1 cellular context compared by ENCODE assay signal in the genomic region with DNA sequence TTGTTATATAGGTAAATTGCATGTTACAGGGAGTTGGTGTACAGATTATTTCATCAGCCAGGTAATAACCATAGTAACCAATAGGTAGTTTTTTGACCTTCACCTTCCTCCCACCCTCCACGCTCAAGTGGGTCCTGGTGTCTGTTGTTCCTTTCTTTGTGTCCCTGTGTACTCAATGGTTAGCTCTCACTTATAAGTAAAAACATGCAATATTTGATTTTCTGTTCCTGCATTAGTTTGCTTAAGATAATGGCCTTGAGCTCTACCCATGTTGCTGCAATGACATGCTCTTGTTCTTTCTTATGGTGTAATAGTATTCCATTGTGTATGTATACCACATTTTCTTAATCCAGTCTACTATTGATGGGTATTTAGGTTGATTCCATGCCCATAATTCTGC.
TF ChIP-seq lines count a peak whose summit lies in the region.

No MANE protein-coding gene starts in this region.

TF ChIP-seq in HepG2, 621 proteins besides CTCF, POLR2A, EP300 and RAD21 (continued from another document and continues in another):
- TF ChIP-seq, protein P1, sequence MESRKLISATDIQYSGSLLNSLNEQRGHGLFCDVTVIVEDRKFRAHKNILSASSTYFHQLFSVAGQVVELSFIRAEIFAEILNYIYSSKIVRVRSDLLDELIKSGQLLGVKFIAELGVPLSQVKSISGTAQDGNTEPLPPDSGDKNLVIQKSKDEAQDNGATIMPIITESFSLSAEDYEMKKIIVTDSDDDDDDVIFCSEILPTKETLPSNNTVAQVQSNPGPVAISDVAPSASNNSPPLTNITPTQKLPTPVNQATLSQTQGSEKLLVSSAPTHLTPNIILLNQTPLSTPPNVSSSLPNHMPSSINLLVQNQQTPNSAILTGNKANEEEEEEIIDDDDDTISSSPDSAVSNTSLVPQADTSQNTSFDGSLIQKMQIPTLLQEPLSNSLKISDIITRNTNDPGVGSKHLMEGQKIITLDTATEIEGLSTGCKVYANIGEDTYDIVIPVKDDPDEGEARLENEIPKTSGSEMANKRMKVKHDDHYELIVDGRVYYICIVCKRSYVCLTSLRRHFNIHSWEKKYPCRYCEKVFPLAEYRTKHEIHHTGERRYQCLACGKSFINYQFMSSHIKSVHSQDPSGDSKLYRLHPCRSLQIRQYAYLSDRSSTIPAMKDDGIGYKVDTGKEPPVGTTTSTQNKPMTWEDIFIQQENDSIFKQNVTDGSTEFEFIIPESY (CRISPR knock-in tag; IDR thresholded peaks at IDR 0.05) = no peak
- TF ChIP-seq TMF1 (CRISPR knock-in tag; IDR thresholded peaks at IDR 0.05; ENCODE audit: low read depth) (no peak), ZNF678 (CRISPR knock-in tag; IDR thresholded peaks at IDR 0.05) (no peak), ZNF337 (CRISPR knock-in tag; IDR thresholded peaks at IDR 0.05; ENCODE audit: borderline replicate concordance, low read depth) (no peak), MED8 (CRISPR knock-in tag; IDR thresholded peaks at IDR 0.05; ENCODE audit: insufficient replicate concordance) (no peak), KAT2B (IDR thresholded peaks at IDR 0.05; ENCODE audit: borderline replicate concordance, low read depth, low read length) (no peak), NBN (conservative IDR thresholded peaks at IDR 0.05) (no peak), HNF4A (CRISPR knock-in tag; IDR thresholded peaks at IDR 0.05) (peak; percentile 93), ZNF816 (CRISPR knock-in tag; IDR thresholded peaks at IDR 0.05; ENCODE audit: borderline replicate concordance) (no peak), RARA (CRISPR knock-in tag; IDR thresholded peaks at IDR 0.05) (peak; percentile 92), POLR2AphosphoS2 (IDR thresholded peaks at IDR 0.05; ENCODE audit: low read depth, low read length) (no peak), MEIS1 (CRISPR knock-in tag; IDR thresholded peaks at IDR 0.05; ENCODE audit: borderline replicate concordance) (peak; percentile 54; the same call in 1 of the 2 replicates), RFXANK (CRISPR knock-in tag; IDR thresholded peaks at IDR 0.05) (no peak), MXD4 (CRISPR knock-in tag; IDR thresholded peaks at IDR 0.05) (no peak), ZNF317 (CRISPR knock-in tag; IDR thresholded peaks at IDR 0.05) (no peak), PLRG1 (conservative IDR thresholded peaks at IDR 0.05) (no peak), HHEX (CRISPR knock-in tag; IDR thresholded peaks at IDR 0.05) (peak; percentile 81), CCDC6 (CRISPR knock-in tag; IDR thresholded peaks at IDR 0.05) (no peak), RFXAP (CRISPR knock-in tag; IDR thresholded peaks at IDR 0.05; ENCODE audit: borderline replicate concordance) (no peak), MTA3 (CRISPR knock-in tag; IDR thresholded peaks at IDR 0.05) (no peak), HNRNPH1 (optimal IDR thresholded peaks at IDR 0.05; ENCODE audit: low read depth, low read length) (no peak), ZNF180 (CRISPR knock-in tag; IDR thresholded peaks at IDR 0.05; ENCODE audit: borderline replicate concordance, low read depth) (no peak), TAF15 (IDR thresholded peaks at IDR 0.05; ENCODE audit: low read depth, low read length, poor library complexity, severe bottlenecking) (no peak), SRSF4 (IDR thresholded peaks at IDR 0.05; ENCODE audit: low read depth, low read length, poor library complexity, severe bottlenecking) (no peak), ZNF891 (CRISPR knock-in tag; IDR thresholded peaks at IDR 0.05) (no peak), ZFP82 (CRISPR knock-in tag; IDR thresholded peaks at IDR 0.05; ENCODE audit: borderline replicate concordance) (no peak), CEBPG (CRISPR knock-in tag; IDR thresholded peaks at IDR 0.05) (peak; percentile 93)
- TF ChIP-seq, protein P2, sequence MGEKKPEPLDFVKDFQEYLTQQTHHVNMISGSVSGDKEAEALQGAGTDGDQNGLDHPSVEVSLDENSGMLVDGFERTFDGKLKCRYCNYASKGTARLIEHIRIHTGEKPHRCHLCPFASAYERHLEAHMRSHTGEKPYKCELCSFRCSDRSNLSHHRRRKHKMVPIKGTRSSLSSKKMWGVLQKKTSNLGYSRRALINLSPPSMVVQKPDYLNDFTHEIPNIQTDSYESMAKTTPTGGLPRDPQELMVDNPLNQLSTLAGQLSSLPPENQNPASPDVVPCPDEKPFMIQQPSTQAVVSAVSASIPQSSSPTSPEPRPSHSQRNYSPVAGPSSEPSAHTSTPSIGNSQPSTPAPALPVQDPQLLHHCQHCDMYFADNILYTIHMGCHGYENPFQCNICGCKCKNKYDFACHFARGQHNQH (CRISPR knock-in tag; IDR thresholded peaks at IDR 0.05) = no peak
- TF ChIP-seq, protein P3, sequence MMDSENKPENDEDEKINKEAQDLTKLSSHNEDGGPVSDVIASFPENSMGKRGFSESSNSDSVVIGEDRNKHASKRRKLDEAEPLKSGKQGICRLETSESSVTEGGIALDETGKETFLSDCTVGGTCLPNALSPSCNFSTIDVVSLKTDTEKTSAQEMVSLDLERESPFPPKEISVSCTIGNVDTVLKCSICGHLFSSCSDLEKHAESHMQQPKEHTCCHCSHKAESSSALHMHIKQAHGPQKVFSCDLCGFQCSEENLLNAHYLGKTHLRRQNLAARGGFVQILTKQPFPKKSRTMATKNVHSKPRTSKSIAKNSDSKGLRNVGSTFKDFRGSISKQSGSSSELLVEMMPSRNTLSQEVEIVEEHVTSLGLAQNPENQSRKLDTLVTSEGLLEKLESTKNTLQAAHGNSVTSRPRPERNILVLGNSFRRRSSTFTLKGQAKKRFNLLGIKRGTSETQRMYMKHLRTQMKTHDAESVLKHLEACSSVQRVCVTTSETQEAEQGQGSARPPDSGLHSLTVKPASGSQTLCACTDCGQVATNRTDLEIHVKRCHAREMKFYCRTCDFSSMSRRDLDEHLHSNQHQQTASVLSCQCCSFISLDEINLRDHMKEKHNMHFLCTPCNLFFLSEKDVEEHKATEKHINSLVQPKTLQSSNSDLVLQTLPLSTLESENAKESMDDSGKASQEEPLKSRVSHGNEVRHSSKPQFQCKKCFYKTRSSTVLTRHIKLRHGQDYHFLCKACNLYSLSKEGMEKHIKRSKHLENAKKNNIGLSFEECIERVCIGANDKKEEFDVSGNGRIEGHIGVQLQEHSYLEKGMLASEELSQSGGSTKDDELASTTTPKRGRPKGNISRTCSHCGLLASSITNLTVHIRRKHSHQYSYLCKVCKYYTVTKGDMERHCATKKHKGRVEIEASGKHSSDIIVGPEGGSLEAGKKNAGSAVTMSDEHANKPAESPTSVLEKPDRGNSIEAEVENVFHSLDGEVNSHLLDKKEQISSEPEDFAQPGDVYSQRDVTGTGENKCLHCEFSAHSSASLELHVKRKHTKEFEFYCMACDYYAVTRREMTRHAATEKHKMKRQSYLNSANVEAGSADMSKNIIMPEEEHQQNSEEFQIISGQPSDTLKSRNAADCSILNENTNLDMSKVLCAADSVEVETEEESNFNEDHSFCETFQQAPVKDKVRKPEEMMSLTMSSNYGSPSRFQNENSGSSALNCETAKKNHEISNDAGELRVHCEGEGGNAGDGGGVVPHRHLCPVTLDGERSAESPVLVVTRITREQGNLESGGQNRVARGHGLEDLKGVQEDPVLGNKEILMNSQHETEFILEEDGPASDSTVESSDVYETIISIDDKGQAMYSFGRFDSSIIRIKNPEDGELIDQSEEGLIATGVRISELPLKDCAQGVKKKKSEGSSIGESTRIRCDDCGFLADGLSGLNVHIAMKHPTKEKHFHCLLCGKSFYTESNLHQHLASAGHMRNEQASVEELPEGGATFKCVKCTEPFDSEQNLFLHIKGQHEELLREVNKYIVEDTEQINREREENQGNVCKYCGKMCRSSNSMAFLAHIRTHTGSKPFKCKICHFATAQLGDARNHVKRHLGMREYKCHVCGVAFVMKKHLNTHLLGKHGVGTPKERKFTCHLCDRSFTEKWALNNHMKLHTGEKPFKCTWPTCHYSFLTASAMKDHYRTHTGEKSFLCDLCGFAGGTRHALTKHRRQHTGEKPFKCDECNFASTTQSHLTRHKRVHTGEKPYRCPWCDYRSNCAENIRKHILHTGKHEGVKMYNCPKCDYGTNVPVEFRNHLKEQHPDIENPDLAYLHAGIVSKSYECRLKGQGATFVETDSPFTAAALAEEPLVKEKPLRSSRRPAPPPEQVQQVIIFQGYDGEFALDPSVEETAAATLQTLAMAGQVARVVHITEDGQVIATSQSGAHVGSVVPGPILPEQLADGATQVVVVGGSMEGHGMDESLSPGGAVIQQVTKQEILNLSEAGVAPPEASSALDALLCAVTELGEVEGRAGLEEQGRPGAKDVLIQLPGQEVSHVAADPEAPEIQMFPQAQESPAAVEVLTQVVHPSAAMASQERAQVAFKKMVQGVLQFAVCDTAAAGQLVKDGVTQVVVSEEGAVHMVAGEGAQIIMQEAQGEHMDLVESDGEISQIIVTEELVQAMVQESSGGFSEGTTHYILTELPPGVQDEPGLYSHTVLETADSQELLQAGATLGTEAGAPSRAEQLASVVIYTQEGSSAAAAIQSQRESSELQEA (CRISPR knock-in tag; IDR thresholded peaks at IDR 0.05; ENCODE audit: not compliant biosample characterization) = no peak
- TF ChIP-seq, protein P4, sequence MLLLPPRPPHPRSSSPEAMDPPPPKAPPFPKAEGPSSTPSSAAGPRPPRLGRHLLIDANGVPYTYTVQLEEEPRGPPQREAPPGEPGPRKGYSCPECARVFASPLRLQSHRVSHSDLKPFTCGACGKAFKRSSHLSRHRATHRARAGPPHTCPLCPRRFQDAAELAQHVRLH (CRISPR knock-in tag; IDR thresholded peaks at IDR 0.05; ENCODE audit: borderline replicate concordance, low read depth) = no peak
- TF ChIP-seq, protein P5, sequence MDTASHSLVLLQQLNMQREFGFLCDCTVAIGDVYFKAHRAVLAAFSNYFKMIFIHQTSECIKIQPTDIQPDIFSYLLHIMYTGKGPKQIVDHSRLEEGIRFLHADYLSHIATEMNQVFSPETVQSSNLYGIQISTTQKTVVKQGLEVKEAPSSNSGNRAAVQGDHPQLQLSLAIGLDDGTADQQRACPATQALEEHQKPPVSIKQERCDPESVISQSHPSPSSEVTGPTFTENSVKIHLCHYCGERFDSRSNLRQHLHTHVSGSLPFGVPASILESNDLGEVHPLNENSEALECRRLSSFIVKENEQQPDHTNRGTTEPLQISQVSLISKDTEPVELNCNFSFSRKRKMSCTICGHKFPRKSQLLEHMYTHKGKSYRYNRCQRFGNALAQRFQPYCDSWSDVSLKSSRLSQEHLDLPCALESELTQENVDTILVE (CRISPR knock-in tag; IDR thresholded peaks at IDR 0.05) = peak; percentile 70; the same call in 1 of the 2 replicates
- TF ChIP-seq, protein P6, sequence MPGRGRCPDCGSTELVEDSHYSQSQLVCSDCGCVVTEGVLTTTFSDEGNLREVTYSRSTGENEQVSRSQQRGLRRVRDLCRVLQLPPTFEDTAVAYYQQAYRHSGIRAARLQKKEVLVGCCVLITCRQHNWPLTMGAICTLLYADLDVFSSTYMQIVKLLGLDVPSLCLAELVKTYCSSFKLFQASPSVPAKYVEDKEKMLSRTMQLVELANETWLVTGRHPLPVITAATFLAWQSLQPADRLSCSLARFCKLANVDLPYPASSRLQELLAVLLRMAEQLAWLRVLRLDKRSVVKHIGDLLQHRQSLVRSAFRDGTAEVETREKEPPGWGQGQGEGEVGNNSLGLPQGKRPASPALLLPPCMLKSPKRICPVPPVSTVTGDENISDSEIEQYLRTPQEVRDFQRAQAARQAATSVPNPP (CRISPR knock-in tag; IDR thresholded peaks at IDR 0.05) = no peak
- TF ChIP-seq, protein P7, sequence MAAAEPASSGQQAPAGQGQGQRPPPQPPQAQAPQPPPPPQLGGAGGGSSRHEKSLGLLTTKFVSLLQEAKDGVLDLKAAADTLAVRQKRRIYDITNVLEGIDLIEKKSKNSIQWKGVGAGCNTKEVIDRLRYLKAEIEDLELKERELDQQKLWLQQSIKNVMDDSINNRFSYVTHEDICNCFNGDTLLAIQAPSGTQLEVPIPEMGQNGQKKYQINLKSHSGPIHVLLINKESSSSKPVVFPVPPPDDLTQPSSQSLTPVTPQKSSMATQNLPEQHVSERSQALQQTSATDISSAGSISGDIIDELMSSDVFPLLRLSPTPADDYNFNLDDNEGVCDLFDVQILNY (CRISPR knock-in tag; conservative IDR thresholded peaks at IDR 0.05) = no peak
- TF ChIP-seq, protein P8, sequence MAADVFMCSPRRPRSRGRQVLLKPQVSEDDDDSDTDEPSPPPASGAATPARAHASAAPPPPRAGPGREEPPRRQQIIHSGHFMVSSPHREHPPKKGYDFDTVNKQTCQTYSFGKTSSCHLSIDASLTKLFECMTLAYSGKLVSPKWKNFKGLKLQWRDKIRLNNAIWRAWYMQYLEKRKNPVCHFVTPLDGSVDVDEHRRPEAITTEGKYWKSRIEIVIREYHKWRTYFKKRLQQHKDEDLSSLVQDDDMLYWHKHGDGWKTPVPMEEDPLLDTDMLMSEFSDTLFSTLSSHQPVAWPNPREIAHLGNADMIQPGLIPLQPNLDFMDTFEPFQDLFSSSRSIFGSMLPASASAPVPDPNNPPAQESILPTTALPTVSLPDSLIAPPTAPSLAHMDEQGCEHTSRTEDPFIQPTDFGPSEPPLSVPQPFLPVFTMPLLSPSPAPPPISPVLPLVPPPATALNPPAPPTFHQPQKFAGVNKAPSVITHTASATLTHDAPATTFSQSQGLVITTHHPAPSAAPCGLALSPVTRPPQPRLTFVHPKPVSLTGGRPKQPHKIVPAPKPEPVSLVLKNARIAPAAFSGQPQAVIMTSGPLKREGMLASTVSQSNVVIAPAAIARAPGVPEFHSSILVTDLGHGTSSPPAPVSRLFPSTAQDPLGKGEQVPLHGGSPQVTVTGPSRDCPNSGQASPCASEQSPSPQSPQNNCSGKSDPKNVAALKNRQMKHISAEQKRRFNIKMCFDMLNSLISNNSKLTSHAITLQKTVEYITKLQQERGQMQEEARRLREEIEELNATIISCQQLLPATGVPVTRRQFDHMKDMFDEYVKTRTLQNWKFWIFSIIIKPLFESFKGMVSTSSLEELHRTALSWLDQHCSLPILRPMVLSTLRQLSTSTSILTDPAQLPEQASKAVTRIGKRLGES (CRISPR knock-in tag; IDR thresholded peaks at IDR 0.05; ENCODE audit: borderline replicate concordance) = no peak
- TF ChIP-seq, protein P9, sequence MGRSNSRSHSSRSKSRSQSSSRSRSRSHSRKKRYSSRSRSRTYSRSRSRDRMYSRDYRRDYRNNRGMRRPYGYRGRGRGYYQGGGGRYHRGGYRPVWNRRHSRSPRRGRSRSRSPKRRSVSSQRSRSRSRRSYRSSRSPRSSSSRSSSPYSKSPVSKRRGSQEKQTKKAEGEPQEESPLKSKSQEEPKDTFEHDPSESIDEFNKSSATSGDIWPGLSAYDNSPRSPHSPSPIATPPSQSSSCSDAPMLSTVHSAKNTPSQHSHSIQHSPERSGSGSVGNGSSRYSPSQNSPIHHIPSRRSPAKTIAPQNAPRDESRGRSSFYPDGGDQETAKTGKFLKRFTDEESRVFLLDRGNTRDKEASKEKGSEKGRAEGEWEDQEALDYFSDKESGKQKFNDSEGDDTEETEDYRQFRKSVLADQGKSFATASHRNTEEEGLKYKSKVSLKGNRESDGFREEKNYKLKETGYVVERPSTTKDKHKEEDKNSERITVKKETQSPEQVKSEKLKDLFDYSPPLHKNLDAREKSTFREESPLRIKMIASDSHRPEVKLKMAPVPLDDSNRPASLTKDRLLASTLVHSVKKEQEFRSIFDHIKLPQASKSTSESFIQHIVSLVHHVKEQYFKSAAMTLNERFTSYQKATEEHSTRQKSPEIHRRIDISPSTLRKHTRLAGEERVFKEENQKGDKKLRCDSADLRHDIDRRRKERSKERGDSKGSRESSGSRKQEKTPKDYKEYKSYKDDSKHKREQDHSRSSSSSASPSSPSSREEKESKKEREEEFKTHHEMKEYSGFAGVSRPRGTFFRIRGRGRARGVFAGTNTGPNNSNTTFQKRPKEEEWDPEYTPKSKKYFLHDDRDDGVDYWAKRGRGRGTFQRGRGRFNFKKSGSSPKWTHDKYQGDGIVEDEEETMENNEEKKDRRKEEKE (IDR thresholded peaks at IDR 0.05) = no peak
- TF ChIP-seq, protein P10, sequence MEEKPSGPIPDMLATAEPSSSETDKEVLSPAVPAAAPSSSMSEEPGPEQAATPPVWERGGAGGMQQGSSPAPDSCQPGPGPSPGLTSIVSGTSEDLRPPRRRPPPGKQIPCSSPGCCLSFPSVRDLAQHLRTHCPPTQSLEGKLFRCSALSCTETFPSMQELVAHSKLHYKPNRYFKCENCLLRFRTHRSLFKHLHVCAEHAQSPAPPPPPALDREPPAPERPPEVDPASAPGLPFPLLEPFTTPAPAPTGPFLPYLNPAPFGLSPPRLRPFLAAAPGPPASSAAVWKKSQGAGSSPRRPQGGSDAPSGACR (CRISPR knock-in tag; IDR thresholded peaks at IDR 0.05) = no peak
